Comparison of ENCODE assay signal across 8 cellular contexts in genomic region chr12:9741726-9742125, GRCh38. TPM values are rescaled to one million over a fixed set of nuclear protein-coding genes. Genes with fewer than 3 reads are reported as not detected.
A peak's percentile ranks its signal among the peaks of the same experiment; 100 is the strongest.
DNase-seq lines count a peak whose midpoint lies in the region; ATAC-seq and TF ChIP-seq lines count a peak whose summit lies in the region.

No MANE protein-coding gene starts in this region.

- H3K4me3 Mint-ChIP-seq in activated naive CD4-positive, alpha-beta T cell treated with anti-CD3 and anti-CD28 coated beads, Interleukin-2, amount 10 ng/mL, durations not matched to agents 7 days and 5 days, result peak overlapping the region; percentile 88

- H3K9me3 ChIP-seq in DND-41 (ENCODE audit: insufficient read depth, low read length, severe bottlenecking), result no peaks in the 10 kb centered on the region
- no peaks in the 10 kb centered on the region for H3K9me3 ChIP-seq in upper lobe of right lung

- TF ChIP-seq CTCF in DND-41 (IDR thresholded peaks at IDR 0.05; ENCODE audit: borderline replicate concordance, extremely low read depth, low read length, poor library complexity, severe bottlenecking) (no peak), NB4 (IDR thresholded peaks at IDR 0.05; ENCODE audit: low read depth, low read length) (no peak), upper lobe of right lung (IDR thresholded peaks at IDR 0.05) (no peak)

- no peak for TF ChIP-seq POLR2A in NB4 (IDR thresholded peaks at IDR 0.05; ENCODE audit: extremely low read depth, insufficient read length)

- H3K27ac ChIP-seq in DND-41 (ENCODE audit: low read length) (no peak overlapping the region), upper lobe of right lung (no peak overlapping the region)

- DNase-seq in DND-41 (peak; percentile 68), NB4 (ENCODE audit: low read depth) (peak; percentile 49), upper lobe of right lung (no peak), DMS 273 (lab: John Stamatoyannopoulos, UW; ENCODE audit: unreplicated experiment) (no peak), HuH-7 (ENCODE audit: low spot score) (no peak), amygdala (lab: John Stamatoyannopoulos, UW) (no peak)
- peak; percentile 89 for DNase-seq in activated naive CD4-positive, alpha-beta T cell treated with anti-CD3 and anti-CD28 coated beads, Interleukin-2, amount 10 ng/mL, durations not matched to agents 7 days and 5 days

- ATAC-seq in DND-41 (ENCODE audit: insufficient read depth, low read depth) (peak; percentile 93), GM21717 (IDR thresholded peaks at IDR 0.05; ENCODE audit: unreplicated experiment) (peak; percentile 67), upper lobe of right lung (peak; percentile 39)

- H3K4me1 ChIP-seq in DND-41 (ENCODE audit: insufficient read depth, low read length) (peaks cover 38% of the 10 kb centered on the region), upper lobe of right lung (peaks cover 15% of the 10 kb centered on the region)

- peak overlapping the region; percentile 55 for H3K4me2 ChIP-seq in DND-41 (ENCODE audit: insufficient read depth, low read length)

- H3K4me1 Mint-ChIP-seq in activated naive CD4-positive, alpha-beta T cell treated with anti-CD3 and anti-CD28 coated beads, Interleukin-2, amount 10 ng/mL, durations not matched to agents 7 days and 5 days, result peaks cover 75% of the 10 kb centered on the region

- H3K36me3 Mint-ChIP-seq in activated naive CD4-positive, alpha-beta T cell treated with anti-CD3 and anti-CD28 coated beads, Interleukin-2, amount 10 ng/mL, durations not matched to agents 7 days and 5 days, result peaks cover 22% of the 10 kb centered on the region

- no peak overlapping the region for H3K4me3 ChIP-seq in DND-41 (ENCODE audit: low read depth in 1 of 2, low read length in 2 of 2)
- no peak overlapping the region for H3K4me3 ChIP-seq in NB4 (ENCODE audit: low read depth, low read length)
- no peak overlapping the region for H3K4me3 ChIP-seq in upper lobe of right lung

- peaks cover 4% of the 10 kb centered on the region for H3K27me3 Mint-ChIP-seq in activated naive CD4-positive, alpha-beta T cell treated with anti-CD3 and anti-CD28 coated beads, Interleukin-2, amount 10 ng/mL, durations not matched to agents 7 days and 5 days

- no peak overlapping the region for H2AFZ ChIP-seq in DND-41 (ENCODE audit: low read depth, low read length)

- H3K36me3 ChIP-seq in DND-41 (ENCODE audit: insufficient read depth, low read length), result no peaks in the 10 kb centered on the region
- no peaks in the 10 kb centered on the region for H3K36me3 ChIP-seq in upper lobe of right lung

- H3K9ac ChIP-seq in DND-41 (ENCODE audit: low read depth, low read length), result no peak overlapping the region

- no peaks in the 10 kb centered on the region for H4K20me1 ChIP-seq in DND-41 (ENCODE audit: insufficient read depth, low read length)

- H3K27me3 ChIP-seq in DND-41 (ENCODE audit: insufficient read depth, low read length, poor library complexity) (peaks cover 11% of the 10 kb centered on the region), upper lobe of right lung (no peaks in the 10 kb centered on the region)

- H3K79me2 ChIP-seq in DND-41 (ENCODE audit: insufficient read depth, low read length), result no peaks in the 10 kb centered on the region

- H3K27ac Mint-ChIP-seq in activated naive CD4-positive, alpha-beta T cell treated with anti-CD3 and anti-CD28 coated beads, Interleukin-2, amount 10 ng/mL, durations not matched to agents 7 days and 5 days, result peak overlapping the region; percentile 100

- CTCF ChIA-PET in activated naive CD4-positive, alpha-beta T cell treated with anti-CD3 and anti-CD28 coated beads, Interleukin-2, amount 10 ng/mL, durations not matched to agents 7 days and 5 days (lab: Charles Lee), result interaction anchor here (1.2 to 23.1 kb wide), 10 partner anchors 10 to 410 kb away, joined by 5 to 657 read pairs (median 8); partner anchors contain the start of gene CLEC2D

- intact Hi-C loops in upper lobe of right lung (cut with DNase I), result no loop called here

- H3K9me3 Mint-ChIP-seq in activated naive CD4-positive, alpha-beta T cell treated with anti-CD3 and anti-CD28 coated beads, Interleukin-2, amount 10 ng/mL, durations not matched to agents 7 days and 5 days, result peaks cover 13% of the 10 kb centered on the region

RNA-seq across cellular contexts. Expression of gene CLECL1, which starts 8.8 kb away (rescaled TPM):
- 3.4 TPM for total RNA-seq in upper lobe of right lung

RNA-seq across cellular contexts. Expression of gene CD69, which starts 19.0 kb away (rescaled TPM):
- 14.5 TPM for total RNA-seq in upper lobe of right lung

Comparison
In these comparisons a context has a peak if more than half of its experiments do, and no peak if none do; other contexts are left out.
1. ATAC-seq: peak in every context shown above with its lines; median percentile 93 in DND-41; 67 in GM21717; 39 in upper lobe of right lung.
2. DNase-seq: peak in DND-41 (single experiment), NB4 (single experiment) and activated naive CD4-positive, alpha-beta T cell treated with anti-CD3 and anti-CD28 coated beads, Interleukin-2, amount 10 ng/mL, durations not matched to agents 7 days and 5 days (single experiment); none in upper lobe of right lung (single experiment), DMS 273 (single experiment), HuH-7 (single experiment) and amygdala (0 of 56).